Comparison of ENCODE assay signal across 8 cellular contexts in genomic region chr9:35660966-35661413, GRCh38. TPM values are rescaled to one million over a fixed set of nuclear protein-coding genes. Genes with fewer than 3 reads are reported as not detected.
A peak's percentile ranks its signal among the peaks of the same experiment; 100 is the strongest.
DNase-seq lines count a peak whose midpoint lies in the region; ATAC-seq, FAIRE-seq and TF ChIP-seq lines count a peak whose summit lies in the region.

No MANE protein-coding gene starts in this region.

- no peaks in the 10 kb centered on the region for H3K9me3 Mint-ChIP-seq in activated naive CD4-positive, alpha-beta T cell treated with anti-CD3 and anti-CD28 coated beads, Interleukin-2, amount 10 ng/mL, durations not matched to agents 7 days and 5 days
- H3K9me3 Mint-ChIP-seq in activated CD8-positive, alpha-beta T cell treated with anti-CD3 and anti-CD28 coated beads for 36 hours: no peaks in the 10 kb centered on the region
- no peaks in the 10 kb centered on the region for H3K9me3 Mint-ChIP-seq in type B pancreatic cell

- FAIRE-seq in kidney (lab: Jason Lieb, UNC): no peak

- peaks cover 18% of the 10 kb centered on the region for H3K27me3 Mint-ChIP-seq in activated naive CD4-positive, alpha-beta T cell treated with anti-CD3 and anti-CD28 coated beads, Interleukin-2, amount 10 ng/mL, durations not matched to agents 7 days and 5 days
- peaks cover 2% of the 10 kb centered on the region for H3K27me3 Mint-ChIP-seq in activated CD8-positive, alpha-beta T cell treated with anti-CD3 and anti-CD28 coated beads for 36 hours
- H3K27me3 Mint-ChIP-seq in type B pancreatic cell: peaks cover 6% of the 10 kb centered on the region

- H3K36me3 Mint-ChIP-seq in activated naive CD4-positive, alpha-beta T cell treated with anti-CD3 and anti-CD28 coated beads, Interleukin-2, amount 10 ng/mL, durations not matched to agents 7 days and 5 days: peaks cover 39% of the 10 kb centered on the region
- H3K36me3 Mint-ChIP-seq in activated CD8-positive, alpha-beta T cell treated with anti-CD3 and anti-CD28 coated beads for 36 hours (ENCODE audit: low read depth): peaks cover 44% of the 10 kb centered on the region
- H3K36me3 Mint-ChIP-seq in type B pancreatic cell: peaks cover 12% of the 10 kb centered on the region

- no peak for ATAC-seq in activated CD8-positive, alpha-beta T cell treated with anti-CD3 and anti-CD28 coated beads for 36 hours
- no peak for ATAC-seq in HG03354 (IDR thresholded peaks at IDR 0.05; ENCODE audit: poor library complexity, severe bottlenecking, unreplicated experiment)

- peaks cover 15 to 18% of the 10 kb centered on the region in 2 donors for H3K4me1 ChIP-seq in kidney (ENCODE audit: control insufficient read depth in 1 of 2, insufficient read depth in 1 of 2, low read depth in 1 of 2, low read length in 2 of 2)

- TF ChIP-seq CTCF in activated CD8-positive, alpha-beta T cell treated with anti-CD3 and anti-CD28 coated beads for 36 hours (IDR thresholded peaks at IDR 0.05): no peak
- peak; percentile 33 for TF ChIP-seq CTCF in kidney (IDR thresholded peaks at IDR 0.05; ENCODE audit: borderline replicate concordance, extremely low read depth, insufficient read depth)
- TF ChIP-seq CTCF in type B pancreatic cell (conservative IDR thresholded peaks at IDR 0.05): peak; percentile 38

- no peaks in the 10 kb centered on the region for H3K9me3 ChIP-seq in kidney (ENCODE audit: control insufficient read depth in 1 of 2, low read length in 2 of 2)

- POLR2A ChIA-PET in activated CD8-positive, alpha-beta T cell treated with anti-CD3 and anti-CD28 coated beads for 36 hours (lab: Charles Lee): interaction anchor here (0.8 to 1.7 kb wide), 5 partner anchors 15 to 70 kb away, joined by 3 to 8 read pairs (median 3); partner anchors contain the start of genes CD72 and TLN1

- intact Hi-C loops in activated CD8-positive, alpha-beta T cell treated with anti-CD3 and anti-CD28 coated beads for 36 hours (cut with micrococcal nuclease): no loop called here
- intact Hi-C loops in kidney (cut with DNase I): no loop called here

- no peak overlapping the region for H3K4me3 Mint-ChIP-seq in activated naive CD4-positive, alpha-beta T cell treated with anti-CD3 and anti-CD28 coated beads, Interleukin-2, amount 10 ng/mL, durations not matched to agents 7 days and 5 days
- H3K4me3 Mint-ChIP-seq in activated CD8-positive, alpha-beta T cell treated with anti-CD3 and anti-CD28 coated beads for 36 hours: peak overlapping the region; percentile 4
- H3K4me3 Mint-ChIP-seq in type B pancreatic cell: peak overlapping the region; percentile 76

- peak overlapping the region; percentile 70 for H3K27ac Mint-ChIP-seq in activated naive CD4-positive, alpha-beta T cell treated with anti-CD3 and anti-CD28 coated beads, Interleukin-2, amount 10 ng/mL, durations not matched to agents 7 days and 5 days
- no peak overlapping the region for H3K27ac Mint-ChIP-seq in activated CD8-positive, alpha-beta T cell treated with anti-CD3 and anti-CD28 coated beads for 36 hours
- peak overlapping the region; percentile 94 for H3K27ac Mint-ChIP-seq in type B pancreatic cell

- H3K4me1 Mint-ChIP-seq in activated naive CD4-positive, alpha-beta T cell treated with anti-CD3 and anti-CD28 coated beads, Interleukin-2, amount 10 ng/mL, durations not matched to agents 7 days and 5 days: peaks cover 89% of the 10 kb centered on the region
- peaks cover 68% of the 10 kb centered on the region for H3K4me1 Mint-ChIP-seq in activated CD8-positive, alpha-beta T cell treated with anti-CD3 and anti-CD28 coated beads for 36 hours (ENCODE audit: low read depth)
- peaks cover 61% of the 10 kb centered on the region for H3K4me1 Mint-ChIP-seq in type B pancreatic cell (ENCODE audit: unreplicated experiment)

- no peak overlapping the region for H3K4me3 ChIP-seq in kidney (ENCODE audit: low read length in 2 of 2)

- CTCF ChIA-PET in activated naive CD4-positive, alpha-beta T cell treated with anti-CD3 and anti-CD28 coated beads, Interleukin-2, amount 10 ng/mL, durations not matched to agents 7 days and 5 days (lab: Charles Lee): interaction anchor here (1.0 to 13.6 kb wide), 10 partner anchors 13 to 87 kb away, joined by 3 to 96 read pairs (median 6); partner anchors contain the start of genes GBA2, RGP1 and SIT1
- CTCF ChIA-PET in activated CD8-positive, alpha-beta T cell treated with anti-CD3 and anti-CD28 coated beads for 36 hours (lab: Charles Lee): interaction anchor here (0.7 to 24.5 kb wide), 12 partner anchors 9 to 1257 kb away, joined by 3 to 313 read pairs (median 4); partner anchors contain the start of genes SIT1 and TPM2

- no peak overlapping the region for H3K27ac ChIP-seq in kidney (ENCODE audit: low read depth in 2 of 2, low read length in 2 of 2)

- no peak overlapping the region for H3K9ac ChIP-seq in kidney (ENCODE audit: low read length in 2 of 2)

- no peak for DNase-seq in activated naive CD4-positive, alpha-beta T cell treated with anti-CD3 and anti-CD28 coated beads, Interleukin-2, amount 10 ng/mL, durations not matched to agents 7 days and 5 days
- DNase-seq in activated naive CD4-positive, alpha-beta T cell treated with anti-CD3 and anti-CD28 coated beads, Interleukin-2, amount 50 U/mL, for 16 hours: no peak
- DNase-seq in activated CD8-positive, alpha-beta T cell treated with anti-CD3 and anti-CD28 coated beads for 36 hours: no peak
- DNase-seq in kidney (no peak), type B pancreatic cell (ENCODE audit: extremely low spot score, unreplicated experiment) (no peak), NCI-H510A (lab: John Stamatoyannopoulos, UW) (no peak), HuH-7.5 (ENCODE audit: low spot score) (no peak)

- H3K36me3 ChIP-seq in kidney (ENCODE audit: control insufficient read depth in 1 of 2, insufficient read depth in 2 of 2, low read length in 2 of 2): peaks cover 3 to 10% of the 10 kb centered on the region in 2 donors

RNA-seq across cellular contexts. Expression of gene CCDC107, which starts 2.9 kb away (rescaled TPM):
- 10 to 100 TPM; 12.1 to 13.7 TPM for total RNA-seq in activated CD8-positive, alpha-beta T cell treated with anti-CD3 and anti-CD28 coated beads for 36 hours
- total RNA-seq in kidney (26.8 TPM), type B pancreatic cell (ENCODE audit: low replicate concordance) (15.6 and 17.2 TPM in 2 replicates)
- polyA plus RNA-seq in kidney (ENCODE audit: insufficient read depth, low read depth, low replicate concordance): 52.3 TPM

RNA-seq across cellular contexts. Expression of gene RMRP, which starts 3.2 kb away (rescaled TPM):
- over 10,000 TPM; 13,164 to 13,311 TPM for total RNA-seq in activated CD8-positive, alpha-beta T cell treated with anti-CD3 and anti-CD28 coated beads for 36 hours
- 36,256 TPM for total RNA-seq in kidney
- not detected for polyA plus RNA-seq in kidney (ENCODE audit: insufficient read depth, low read depth, low replicate concordance)
- 16,039 and 18,328 TPM in 2 replicates for total RNA-seq in type B pancreatic cell (ENCODE audit: low replicate concordance)

RNA-seq across cellular contexts. Expression of gene ARHGEF39, which starts 4.0 kb away (rescaled TPM):
- total RNA-seq in activated CD8-positive, alpha-beta T cell treated with anti-CD3 and anti-CD28 coated beads for 36 hours: 10 to 100 TPM; 16.0 to 19.9 TPM
- total RNA-seq in kidney (0.72 TPM), type B pancreatic cell (ENCODE audit: low replicate concordance) (7.1 and 14.2 TPM in 2 replicates)
- polyA plus RNA-seq in kidney (ENCODE audit: insufficient read depth, low read depth, low replicate concordance): 0.17 TPM

RNA-seq across cellular contexts. Expression of gene SIT1, which starts 10.3 kb away (rescaled TPM):
- total RNA-seq in activated CD8-positive, alpha-beta T cell treated with anti-CD3 and anti-CD28 coated beads for 36 hours: 100 to 1,000 TPM in 1 of 2 experiments, 10 to 100 TPM in 1; 99.9 to 102 TPM
- total RNA-seq in kidney (3.1 TPM), type B pancreatic cell (ENCODE audit: low replicate concordance) (not detected in 2 replicates)
- 0.32 TPM for polyA plus RNA-seq in kidney (ENCODE audit: insufficient read depth, low read depth, low replicate concordance)

RNA-seq across cellular contexts. Expression of gene CA9, which starts 12.7 kb away (rescaled TPM):
- 1 to 10 TPM; 4.5 to 4.9 TPM for total RNA-seq in activated CD8-positive, alpha-beta T cell treated with anti-CD3 and anti-CD28 coated beads for 36 hours
- total RNA-seq in kidney (0.85 TPM), type B pancreatic cell (ENCODE audit: low replicate concordance) (1.5 TPM in 1 of 2 replicates, not detected in the other)
- polyA plus RNA-seq in kidney (ENCODE audit: insufficient read depth, low read depth, low replicate concordance): 0.67 TPM
